ENCODE assay signal across 2 cellular contexts in the genomic region with DNA sequence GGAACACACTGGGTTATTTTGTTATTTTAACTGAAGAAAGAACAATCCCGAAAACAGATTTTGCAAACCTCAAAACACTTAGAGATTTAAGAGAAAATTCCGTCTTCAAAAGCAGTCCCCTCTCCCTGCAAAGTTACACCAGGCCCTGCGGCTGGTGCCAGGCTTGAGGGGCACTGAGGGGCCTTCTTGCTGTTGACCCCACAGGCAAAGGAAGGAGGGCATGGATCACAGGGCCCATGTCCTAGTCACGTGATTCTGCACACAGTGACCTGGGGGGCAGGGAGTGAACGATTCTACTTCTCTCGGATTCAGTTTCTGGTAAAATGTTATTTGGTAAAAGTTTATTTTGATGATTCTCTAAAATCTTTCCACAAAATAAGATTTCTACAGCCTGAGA.
TF ChIP-seq lines count a peak whose summit lies in the region.

No MANE protein-coding gene starts in this region.

TF ChIP-seq in K562, 482 proteins besides CTCF, POLR2A, EP300 and RAD21:
- peak; percentile 15; the same call in 1 of the 2 replicates for TF ChIP-seq TOE1 (IDR thresholded peaks at IDR 0.05; ENCODE audit: borderline replicate concordance)
- no peak for TF ChIP-seq TOE1 (CRISPR knock-in tag; IDR thresholded peaks at IDR 0.05; ENCODE audit: borderline replicate concordance, low read depth)
- TF ChIP-seq RAD51 (IDR thresholded peaks at IDR 0.05; ENCODE audit: borderline replicate concordance, low read depth), result 0 out of 2 replicates have a peak, but pooled peaks have one; percentile 19
- no peak for TF ChIP-seq ZBED1 (IDR thresholded peaks at IDR 0.05)
- TF ChIP-seq, protein P1, sequence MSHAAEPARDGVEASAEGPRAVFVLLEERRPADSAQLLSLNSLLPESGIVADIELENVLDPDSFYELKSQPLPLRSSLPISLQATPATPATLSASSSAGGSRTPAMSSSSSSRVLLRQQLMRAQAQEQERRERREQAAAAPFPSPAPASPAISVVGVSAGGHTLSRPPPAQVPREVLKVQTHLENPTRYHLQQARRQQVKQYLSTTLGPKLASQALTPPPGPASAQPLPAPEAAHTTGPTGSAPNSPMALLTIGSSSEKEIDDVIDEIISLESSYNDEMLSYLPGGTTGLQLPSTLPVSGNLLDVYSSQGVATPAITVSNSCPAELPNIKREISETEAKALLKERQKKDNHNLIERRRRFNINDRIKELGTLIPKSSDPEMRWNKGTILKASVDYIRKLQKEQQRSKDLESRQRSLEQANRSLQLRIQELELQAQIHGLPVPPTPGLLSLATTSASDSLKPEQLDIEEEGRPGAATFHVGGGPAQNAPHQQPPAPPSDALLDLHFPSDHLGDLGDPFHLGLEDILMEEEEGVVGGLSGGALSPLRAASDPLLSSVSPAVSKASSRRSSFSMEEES (CRISPR knock-in tag; IDR thresholded peaks at IDR 0.05), result peak; percentile 84

TF ChIP-seq in HepG2, 621 proteins besides CTCF, POLR2A, EP300 and RAD21:
- TF ChIP-seq, protein P2, sequence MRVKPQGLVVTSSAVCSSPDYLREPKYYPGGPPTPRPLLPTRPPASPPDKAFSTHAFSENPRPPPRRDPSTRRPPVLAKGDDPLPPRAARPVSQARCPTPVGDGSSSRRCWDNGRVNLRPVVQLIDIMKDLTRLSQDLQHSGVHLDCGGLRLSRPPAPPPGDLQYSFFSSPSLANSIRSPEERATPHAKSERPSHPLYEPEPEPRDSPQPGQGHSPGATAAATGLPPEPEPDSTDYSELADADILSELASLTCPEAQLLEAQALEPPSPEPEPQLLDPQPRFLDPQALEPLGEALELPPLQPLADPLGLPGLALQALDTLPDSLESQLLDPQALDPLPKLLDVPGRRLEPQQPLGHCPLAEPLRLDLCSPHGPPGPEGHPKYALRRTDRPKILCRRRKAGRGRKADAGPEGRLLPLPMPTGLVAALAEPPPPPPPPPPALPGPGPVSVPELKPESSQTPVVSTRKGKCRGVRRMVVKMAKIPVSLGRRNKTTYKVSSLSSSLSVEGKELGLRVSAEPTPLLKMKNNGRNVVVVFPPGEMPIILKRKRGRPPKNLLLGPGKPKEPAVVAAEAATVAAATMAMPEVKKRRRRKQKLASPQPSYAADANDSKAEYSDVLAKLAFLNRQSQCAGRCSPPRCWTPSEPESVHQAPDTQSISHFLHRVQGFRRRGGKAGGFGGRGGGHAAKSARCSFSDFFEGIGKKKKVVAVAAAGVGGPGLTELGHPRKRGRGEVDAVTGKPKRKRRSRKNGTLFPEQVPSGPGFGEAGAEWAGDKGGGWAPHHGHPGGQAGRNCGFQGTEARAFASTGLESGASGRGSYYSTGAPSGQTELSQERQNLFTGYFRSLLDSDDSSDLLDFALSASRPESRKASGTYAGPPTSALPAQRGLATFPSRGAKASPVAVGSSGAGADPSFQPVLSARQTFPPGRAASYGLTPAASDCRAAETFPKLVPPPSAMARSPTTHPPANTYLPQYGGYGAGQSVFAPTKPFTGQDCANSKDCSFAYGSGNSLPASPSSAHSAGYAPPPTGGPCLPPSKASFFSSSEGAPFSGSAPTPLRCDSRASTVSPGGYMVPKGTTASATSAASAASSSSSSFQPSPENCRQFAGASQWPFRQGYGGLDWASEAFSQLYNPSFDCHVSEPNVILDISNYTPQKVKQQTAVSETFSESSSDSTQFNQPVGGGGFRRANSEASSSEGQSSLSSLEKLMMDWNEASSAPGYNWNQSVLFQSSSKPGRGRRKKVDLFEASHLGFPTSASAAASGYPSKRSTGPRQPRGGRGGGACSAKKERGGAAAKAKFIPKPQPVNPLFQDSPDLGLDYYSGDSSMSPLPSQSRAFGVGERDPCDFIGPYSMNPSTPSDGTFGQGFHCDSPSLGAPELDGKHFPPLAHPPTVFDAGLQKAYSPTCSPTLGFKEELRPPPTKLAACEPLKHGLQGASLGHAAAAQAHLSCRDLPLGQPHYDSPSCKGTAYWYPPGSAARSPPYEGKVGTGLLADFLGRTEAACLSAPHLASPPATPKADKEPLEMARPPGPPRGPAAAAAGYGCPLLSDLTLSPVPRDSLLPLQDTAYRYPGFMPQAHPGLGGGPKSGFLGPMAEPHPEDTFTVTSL (CRISPR knock-in tag; IDR thresholded peaks at IDR 0.05; ENCODE audit: borderline replicate concordance), result 0 out of 2 replicates have a peak, but pooled peaks have one; percentile 13
- TF ChIP-seq, protein P3, sequence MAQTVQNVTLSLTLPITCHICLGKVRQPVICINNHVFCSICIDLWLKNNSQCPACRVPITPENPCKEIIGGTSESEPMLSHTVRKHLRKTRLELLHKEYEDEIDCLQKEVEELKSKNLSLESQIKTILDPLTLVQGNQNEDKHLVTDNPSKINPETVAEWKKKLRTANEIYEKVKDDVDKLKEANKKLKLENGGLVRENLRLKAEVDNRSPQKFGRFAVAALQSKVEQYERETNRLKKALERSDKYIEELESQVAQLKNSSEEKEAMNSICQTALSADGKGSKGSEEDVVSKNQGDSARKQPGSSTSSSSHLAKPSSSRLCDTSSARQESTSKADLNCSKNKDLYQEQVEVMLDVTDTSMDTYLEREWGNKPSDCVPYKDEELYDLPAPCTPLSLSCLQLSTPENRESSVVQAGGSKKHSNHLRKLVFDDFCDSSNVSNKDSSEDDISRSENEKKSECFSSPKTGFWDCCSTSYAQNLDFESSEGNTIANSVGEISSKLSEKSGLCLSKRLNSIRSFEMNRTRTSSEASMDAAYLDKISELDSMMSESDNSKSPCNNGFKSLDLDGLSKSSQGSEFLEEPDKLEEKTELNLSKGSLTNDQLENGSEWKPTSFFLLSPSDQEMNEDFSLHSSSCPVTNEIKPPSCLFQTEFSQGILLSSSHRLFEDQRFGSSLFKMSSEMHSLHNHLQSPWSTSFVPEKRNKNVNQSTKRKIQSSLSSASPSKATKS (CRISPR knock-in tag; IDR thresholded peaks at IDR 0.05), result no peak
TF ChIP-seq in HepG2: peak in this region for 1.
